In genomic region chr3:13307041-13307440, GRCh38 we compare ENCODE assay signal across 23 cellular contexts.
"Had no signal": no experiment of that assay in that cellular context is flagged by ENCODE, and none has a peak within 500 bp of the region (broad histone marks: within the 10 kb centered on the region; RNA-seq: fewer than 3 reads in every experiment).

No MANE protein-coding gene starts in this region.

- H3K27me3 Mint-ChIP-seq: naive B cell had no signal

- H3K4me3 Mint-ChIP-seq: dendritic cell treated with granulocyte-macrophage colony-stimulating factor and Interleukin-4, amounts not matched to agents 40 ng/mL and 50 ng/mL, for 4 days; effector memory CD8-positive, alpha-beta T cell; naive B cell; nephron; stimulated activated memory B cell treated with anti-CD40 and anti-IgM and Interleukin-4, amounts not matched to agents 10 μg/mL and 1 μg/mL and 100 μg/mL, for 72 hours had no signal

- H3K27ac ChIP-seq: epithelial cell of prostate, esophagus muscularis mucosa, gastrocnemius medialis, heart right ventricle, left lung, parathyroid adenoma, psoas muscle, right lobe of liver had no signal

- H3K36me3 ChIP-seq: esophagus muscularis mucosa, gastrocnemius medialis, heart right ventricle, left lung, right lobe of liver had no signal

- H3K4me1 ChIP-seq: esophagus muscularis mucosa, gastrocnemius medialis, heart right ventricle, left lung, parathyroid adenoma, psoas muscle, right lobe of liver had no signal

- H3K9me3 ChIP-seq: esophagus muscularis mucosa, gastrocnemius medialis, heart right ventricle, left lung, psoas muscle, right lobe of liver had no signal

- H3K36me3 Mint-ChIP-seq: naive B cell; stimulated activated memory B cell treated with anti-CD40 and anti-IgM and Interleukin-4, amounts not matched to agents 10 μg/mL and 1 μg/mL and 100 μg/mL, for 72 hours had no signal

- H3K4me3 ChIP-seq: esophagus muscularis mucosa, gastrocnemius medialis, heart right ventricle, left lung, lung, psoas muscle, right lobe of liver had no signal

- DNase-seq: effector memory CD8-positive, alpha-beta T cell; gastrocnemius medialis; heart right ventricle; hypothalamus; islet precursor cell; left lung; mesenchymal stem cell; midbrain; naive B cell; retina; right lobe of liver; stimulated activated CD4-positive, alpha-beta T cell treated with anti-CD3 and anti-CD28 coated beads, Interleukin-15, amount 100 ng/mL, for 24 hours; stimulated activated CD4-positive, alpha-beta T cell treated with anti-CD3 and anti-CD28 coated beads, Interleukin-1b, Interleukin-23, amount 100 ng/mL, for 48 hours; stimulated activated CD4-positive, alpha-beta T cell treated with anti-CD3 and anti-CD28 coated beads, Interleukin-4, amount 100 ng/mL, for 24 hours; trophoblast cell had no signal

- H3K9me3 Mint-ChIP-seq: dendritic cell treated with granulocyte-macrophage colony-stimulating factor and Interleukin-4, amounts not matched to agents 40 ng/mL and 50 ng/mL, for 4 days; effector memory CD8-positive, alpha-beta T cell; naive B cell; nephron; stimulated activated memory B cell treated with anti-CD40 and anti-IgM and Interleukin-4, amounts not matched to agents 10 μg/mL and 1 μg/mL and 100 μg/mL, for 72 hours had no signal

- H3K27ac Mint-ChIP-seq: dendritic cell treated with granulocyte-macrophage colony-stimulating factor and Interleukin-4, amounts not matched to agents 40 ng/mL and 50 ng/mL, for 4 days; nephron; stimulated activated memory B cell treated with anti-CD40 and anti-IgM and Interleukin-4, amounts not matched to agents 10 μg/mL and 1 μg/mL and 100 μg/mL, for 72 hours had no signal

- H3K4me1 Mint-ChIP-seq: nephron; stimulated activated memory B cell treated with anti-CD40 and anti-IgM and Interleukin-4, amounts not matched to agents 10 μg/mL and 1 μg/mL and 100 μg/mL, for 72 hours had no signal
